9 cellular contexts compared by ENCODE assay signal in the genomic region with DNA sequence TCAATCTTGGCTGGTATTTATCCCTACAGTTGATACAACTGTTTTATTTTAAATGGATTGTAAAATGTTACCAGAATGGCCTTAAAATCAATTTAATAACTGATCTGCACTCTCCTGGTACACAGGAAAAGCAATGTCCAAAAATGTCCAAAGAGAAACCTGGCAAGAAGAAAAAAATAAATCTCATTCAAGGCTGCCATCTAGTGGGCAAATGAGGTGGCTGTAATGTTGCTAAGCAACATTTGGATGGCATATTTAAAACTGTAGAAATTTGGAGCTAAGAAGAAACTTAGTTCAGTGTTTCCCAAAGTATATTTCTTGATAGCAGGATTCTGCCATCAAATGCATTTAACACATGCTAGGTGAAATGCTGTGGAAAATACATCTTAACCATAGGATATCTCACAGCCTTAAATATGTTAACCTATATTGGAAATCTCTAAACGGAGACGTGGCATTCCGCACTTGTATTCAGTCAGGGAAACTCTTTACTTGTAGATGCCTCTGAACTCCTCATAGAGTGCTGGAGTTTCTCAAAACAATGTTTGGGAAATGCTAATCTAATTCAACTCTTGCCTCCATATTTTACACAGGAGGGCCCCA.
DNase-seq lines count a peak whose midpoint lies in the region; ATAC-seq, FAIRE-seq and TF ChIP-seq lines count a peak whose summit lies in the region.
"Had no signal": no experiment of that assay in that cellular context is flagged by ENCODE, and none has a peak within 500 bp of the region (broad histone marks: within the 10 kb centered on the region; RNA-seq: fewer than 3 reads in every experiment).

No MANE protein-coding gene starts in this region.

- no peak overlapping the region for H2AFZ ChIP-seq in neural progenitor cell (replicated peaks)

- no peak overlapping the region for H3K9ac ChIP-seq in neural progenitor cell

- no peak overlapping the region for H3K4me2 ChIP-seq in neural progenitor cell

- no peaks in the 10 kb centered on the region for H3K79me2 ChIP-seq in neural progenitor cell (ENCODE audit: low read depth)

- H3K9me3 Mint-ChIP-seq in activated CD4-positive, alpha-beta T cell treated with anti-CD3 and anti-CD28 coated beads, Interleukin-2, amount 10 ng/mL, durations not matched to agents 7 days and 5 days, result no peaks in the 10 kb centered on the region
- peaks cover 2% of the 10 kb centered on the region for H3K9me3 Mint-ChIP-seq in neural progenitor cell
- H3K9me3 Mint-ChIP-seq: stimulated activated naive CD8-positive, alpha-beta T cell treated with anti-CD3 and anti-CD28 coated beads, Interleukin-15, Interleukin-2, amounts not matched to agents 100 ng/mL and 50 ng/mL, for 24 hours had no signal

- peak; percentile 65 for FAIRE-seq in RCC 7860 (lab: Jason Lieb, UNC)

- H3K27ac ChIP-seq in neural progenitor cell, result no peak overlapping the region

- H3F3A ChIP-seq in neural progenitor cell (ENCODE audit: low read depth), result peaks cover 15% of the 10 kb centered on the region

- H3K4me1 Mint-ChIP-seq in activated CD4-positive, alpha-beta T cell treated with anti-CD3 and anti-CD28 coated beads, Interleukin-2, amount 10 ng/mL, durations not matched to agents 7 days and 5 days, result no peaks in the 10 kb centered on the region
- peaks cover 36% of the 10 kb centered on the region for H3K4me1 Mint-ChIP-seq in neural progenitor cell

- peaks cover 2% of the 10 kb centered on the region for H3K27me3 Mint-ChIP-seq in activated CD4-positive, alpha-beta T cell treated with anti-CD3 and anti-CD28 coated beads, Interleukin-2, amount 10 ng/mL, durations not matched to agents 7 days and 5 days
- H3K27me3 Mint-ChIP-seq in neural progenitor cell (ENCODE audit: insufficient read depth, low read depth), result peaks cover 3% of the 10 kb centered on the region
- H3K27me3 Mint-ChIP-seq: stimulated activated naive CD8-positive, alpha-beta T cell treated with anti-CD3 and anti-CD28 coated beads, Interleukin-15, Interleukin-2, amounts not matched to agents 100 ng/mL and 50 ng/mL, for 24 hours had no signal

- CTCF ChIA-PET in activated CD4-positive, alpha-beta T cell treated with anti-CD3 and anti-CD28 coated beads, Interleukin-2, amount 10 ng/mL, durations not matched to agents 7 days and 5 days (lab: Charles Lee), result no interaction called here

- no peak overlapping the region for H3K4me3 ChIP-seq in neural progenitor cell
- no peak overlapping the region for H3K4me3 ChIP-seq in MG63

- H3K36me3 ChIP-seq in neural progenitor cell, result no peaks in the 10 kb centered on the region
- no peaks in the 10 kb centered on the region for H3K36me3 ChIP-seq in MG63

- no peaks in the 10 kb centered on the region for H3K9me3 ChIP-seq in neural progenitor cell (ENCODE audit: low read depth)
- no peaks in the 10 kb centered on the region for H3K9me3 ChIP-seq in MG63

- no peak overlapping the region for H3K27ac Mint-ChIP-seq in activated CD4-positive, alpha-beta T cell treated with anti-CD3 and anti-CD28 coated beads, Interleukin-2, amount 10 ng/mL, durations not matched to agents 7 days and 5 days
- H3K27ac Mint-ChIP-seq in neural progenitor cell, result peak overlapping the region; percentile 25
- H3K27ac Mint-ChIP-seq: stimulated activated naive CD8-positive, alpha-beta T cell treated with anti-CD3 and anti-CD28 coated beads, Interleukin-15, Interleukin-2, amounts not matched to agents 100 ng/mL and 50 ng/mL, for 24 hours had no signal

- peak; percentile 34 for DNase-seq in activated CD4-positive, alpha-beta T cell treated with anti-CD3 and anti-CD28 coated beads, Interleukin-2, amount 10 ng/mL, durations not matched to agents 7 days and 5 days
- no peak for DNase-seq in activated CD4-positive, alpha-beta T cell treated with anti-CD3 and anti-CD28 coated beads, Interleukin-2, amount 50 U/mL, for 4 hours
- DNase-seq in HS-27A (ENCODE audit: low read depth) (peak; percentile 45), RCC 7860 (ENCODE audit: low spot score) (peak; percentile 12), epidermal melanocyte (ENCODE audit: insufficient read length, low spot score) (peak; percentile 37), neural progenitor cell (ENCODE audit: low spot score) (peak; percentile 51), MG63 (no peak)

- H3K27me3 ChIP-seq in neural progenitor cell (no peaks in the 10 kb centered on the region), MG63 (no peaks in the 10 kb centered on the region)

- H3K36me3 Mint-ChIP-seq in activated CD4-positive, alpha-beta T cell treated with anti-CD3 and anti-CD28 coated beads, Interleukin-2, amount 10 ng/mL, durations not matched to agents 7 days and 5 days (ENCODE audit: low read depth), result no peaks in the 10 kb centered on the region
- H3K36me3 Mint-ChIP-seq in neural progenitor cell, result no peaks in the 10 kb centered on the region

- H4K20me1 ChIP-seq in neural progenitor cell (ENCODE audit: low read depth), result no peaks in the 10 kb centered on the region

- no peak overlapping the region for H3K4me3 Mint-ChIP-seq in activated CD4-positive, alpha-beta T cell treated with anti-CD3 and anti-CD28 coated beads, Interleukin-2, amount 10 ng/mL, durations not matched to agents 7 days and 5 days
- no peak overlapping the region for H3K4me3 Mint-ChIP-seq in neural progenitor cell
- H3K4me3 Mint-ChIP-seq: stimulated activated naive CD8-positive, alpha-beta T cell treated with anti-CD3 and anti-CD28 coated beads, Interleukin-15, Interleukin-2, amounts not matched to agents 100 ng/mL and 50 ng/mL, for 24 hours had no signal

- no peak for ATAC-seq in GM18861 (IDR thresholded peaks at IDR 0.05; ENCODE audit: unreplicated experiment)

- peaks cover 17% of the 10 kb centered on the region for H3K4me1 ChIP-seq in neural progenitor cell

- peak; percentile 95 for TF ChIP-seq CTCF in neural progenitor cell (IDR thresholded peaks at IDR 0.05)

- POLR2A ChIA-PET in activated CD4-positive, alpha-beta T cell treated with anti-CD3 and anti-CD28 coated beads, Interleukin-2, amount 10 ng/mL, durations not matched to agents 7 days and 5 days (lab: Charles Lee), result no interaction called here

Comparison
In these comparisons a context has a peak if more than half of its experiments do, and no peak if none do; other contexts are left out.
1. DNase-seq: peak in activated CD4-positive, alpha-beta T cell treated with anti-CD3 and anti-CD28 coated beads, Interleukin-2, amount 10 ng/mL, durations not matched to agents 7 days and 5 days (single experiment), HS-27A (single experiment), RCC 7860 (single experiment), epidermal melanocyte (single experiment) and neural progenitor cell (single experiment); none in activated CD4-positive, alpha-beta T cell treated with anti-CD3 and anti-CD28 coated beads, Interleukin-2, amount 50 U/mL, for 4 hours (0 of 2) and MG63 (single experiment).